ENCODE assay signal across 10 cellular contexts in genomic region chr17:77493238-77493812, GRCh38.
DNase-seq lines count a peak whose midpoint lies in the region; ATAC-seq and TF ChIP-seq lines count a peak whose summit lies in the region.
"Had no signal": no experiment of that assay in that cellular context is flagged by ENCODE, and none has a peak within 500 bp of the region (broad histone marks: within the 10 kb centered on the region; RNA-seq: fewer than 3 reads in every experiment).

No MANE protein-coding gene starts in this region.

- no peak for ATAC-seq in HG03196 (IDR thresholded peaks at IDR 0.05; ENCODE audit: unreplicated experiment)

- WGBS in spleen, 5 donors = 71 to 76% (median 73%) methylated on average over 11 of the region's 11 CpGs

- H3K4me3 ChIP-seq in dorsolateral prefrontal cortex (no peak overlapping the region), spleen (no peak overlapping the region), Karpas-422 (ENCODE audit: low read length) (no peak overlapping the region)
- H3K4me3 ChIP-seq: uterus had no signal

- H3K27ac ChIP-seq in dorsolateral prefrontal cortex (peak overlapping the region in 2 of 59 donors; percentile 16 to 43), spleen (peak overlapping the region in 4 of 8 donors; percentile 18 to 79 (median 50)), Karpas-422 (ENCODE audit: low read length) (no peak overlapping the region)

- intact Hi-C loops in dorsolateral prefrontal cortex (cut with DNase I) (loop anchor here in 1 of 2 donors (10.0 kb wide), 1 partner anchor 399 kb away; no protein-coding TSS in a partner anchor), spleen (cut with DNase I; ENCODE audit: low total_unique reads) (loop anchor here (5.0 kb wide), 2 partner anchors 66 to 161 kb away; no protein-coding TSS in a partner anchor)

- H3K27me3 ChIP-seq in dorsolateral prefrontal cortex (no peaks in the 10 kb centered on the region), spleen (replicated peaks in 1 of 7) (no peaks in the 10 kb centered on the region), Karpas-422 (ENCODE audit: low read length) (no peaks in the 10 kb centered on the region)
- H3K27me3 ChIP-seq: uterus had no signal

- no peaks in the 10 kb centered on the region for H3K9me3 ChIP-seq in spleen
- H3K9me3 ChIP-seq in Karpas-422 (ENCODE audit: low read length) = no peaks in the 10 kb centered on the region
- H3K9me3 ChIP-seq: uterus had no signal

- no peak for TF ChIP-seq POLR2A in spleen (IDR thresholded peaks at IDR 0.05)

- no peaks in the 10 kb centered on the region for H3K79me2 ChIP-seq in Karpas-422 (ENCODE audit: low read length)

- H2AFZ ChIP-seq in Karpas-422 (ENCODE audit: low read length) = no peak overlapping the region

- no peaks in the 10 kb centered on the region for H3K9me2 ChIP-seq in Karpas-422 (replicated peaks; ENCODE audit: insufficient read depth, low read length)

- H3K36me3 ChIP-seq in spleen (peaks cover 3 to 99% (median 91%) of the 10 kb centered on the region in 6 donors), Karpas-422 (ENCODE audit: insufficient read depth, low read length) (peaks cover 32% of the 10 kb centered on the region)
- H3K36me3 ChIP-seq: uterus had no signal

- H3K4me1 ChIP-seq in spleen = peaks cover 17 to 75% (median 48%) of the 10 kb centered on the region in 6 donors
- H3K4me1 ChIP-seq in Karpas-422 (ENCODE audit: low read length) = peaks cover 26% of the 10 kb centered on the region

- peak; percentile 34 for DNase-seq in activated effector memory CD4-positive, alpha-beta T cell treated with anti-CD3 and anti-CD28 coated beads, Interleukin-2, amount 50 U/mL, for 16 hours
- DNase-seq in activated effector memory CD4-positive, alpha-beta T cell treated with Interleukin-2 at 50 U/mL for 16 hours = no peak
- DNase-seq in MV-4-11 (lab: John Stamatoyannopoulos, UW) = peak; percentile 21
- DNase-seq in dorsolateral prefrontal cortex = peak in 6 of 10 donors; percentile 2 to 21 (median 11)
- DNase-seq in spleen = peak; percentile 44
- no peak for DNase-seq in Karpas-422
- DNase-seq in NCI-H345 (lab: John Stamatoyannopoulos, UW) = no peak
- DNase-seq: stimulated activated CD8-positive, alpha-beta memory T cell treated with anti-CD3 and anti-CD28 coated beads, Interleukin-4, amount 100 ng/mL, for 48 hours had no signal

- 0 out of 2 replicates have a peak, but pooled peaks cover 3% of the 10 kb centered on the region for H4K20me1 ChIP-seq in Karpas-422 (ENCODE audit: insufficient read depth, low read depth, low read length)

- TF ChIP-seq CTCF in dorsolateral prefrontal cortex (IDR thresholded peaks at IDR 0.05 in 54 of 56, conservative IDR thresholded peaks at IDR 0.05 in 2 of 56; ENCODE audit: low read depth in 1 of 56, partially characterized antibody in 56 of 56) = no peak
- no peak for TF ChIP-seq CTCF in spleen (IDR thresholded peaks at IDR 0.05 in 8 of 11, conservative IDR thresholded peaks at IDR 0.05 in 3 of 11)

- H3K9ac ChIP-seq in Karpas-422 (ENCODE audit: low read length) = no peak overlapping the region

- no peak overlapping the region for H3K4me2 ChIP-seq in Karpas-422 (ENCODE audit: low read depth, low read length, poor library complexity, severe bottlenecking)

Comparison
In these comparisons a context has a peak if more than half of its experiments do, and no peak if none do; other contexts are left out.
1. DNase-seq: peak in activated effector memory CD4-positive, alpha-beta T cell treated with anti-CD3 and anti-CD28 coated beads, Interleukin-2, amount 50 U/mL, for 16 hours (single experiment), MV-4-11 (single experiment), dorsolateral prefrontal cortex (6 of 10) and spleen (single experiment); none in activated effector memory CD4-positive, alpha-beta T cell treated with Interleukin-2 at 50 U/mL for 16 hours (single experiment), Karpas-422 (single experiment) and NCI-H345 (single experiment).